8 cellular contexts compared by ENCODE assay signal in the genomic region with DNA sequence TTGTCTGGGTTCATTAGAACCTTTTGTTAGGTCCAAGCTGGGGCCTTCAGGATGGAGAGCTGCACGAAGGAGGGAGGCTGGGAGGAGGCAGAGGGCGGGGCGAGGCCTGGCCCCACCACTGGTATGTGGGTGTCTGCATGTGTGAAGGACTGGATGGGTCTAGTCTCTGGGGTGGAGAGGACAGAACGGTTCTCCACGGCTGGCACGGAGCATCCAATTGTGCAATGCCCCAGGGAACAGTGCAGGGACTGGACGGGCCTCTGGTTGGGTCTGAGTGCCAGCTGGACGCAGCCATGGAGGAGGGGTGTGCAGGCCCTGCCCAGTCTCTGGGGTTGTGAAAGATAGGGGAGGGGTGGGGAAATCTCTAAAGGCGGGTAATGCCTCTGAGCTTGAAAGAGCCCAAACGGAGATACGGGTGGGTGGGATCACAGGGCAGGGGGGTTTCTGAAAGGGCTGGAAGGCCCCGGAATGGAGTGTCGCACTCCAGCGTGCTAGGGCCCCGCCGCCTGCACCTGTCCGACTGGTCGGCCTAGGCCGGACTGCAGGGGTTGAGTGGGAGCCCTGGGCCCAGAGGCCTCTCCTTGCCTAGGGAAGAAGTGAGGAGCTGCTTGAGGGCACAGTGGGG. TPM values are rescaled to one million over a fixed set of nuclear protein-coding genes. Genes with fewer than 3 reads are reported as not detected.
DNase-seq lines count a peak whose midpoint lies in the region; ATAC-seq and TF ChIP-seq lines count a peak whose summit lies in the region.

No MANE protein-coding gene starts in this region.

- ATAC-seq in WTC11 = no peak
- ATAC-seq in naive thymus-derived CD4-positive, alpha-beta T cell = no peak
- ATAC-seq in GM21360 (IDR thresholded peaks at IDR 0.05; ENCODE audit: unreplicated experiment) = no peak
- ATAC-seq in T-cell (replicated peaks in 1 of 4) = no peak

- H3K4me3 Mint-ChIP-seq in Calu3 (ENCODE audit: low read depth, unreplicated experiment) (peak overlapping the region; percentile 97), WTC11 (peak overlapping the region; percentile 89), T-cell (peak overlapping the region in 1 of 3 donors; percentile 36)
- peak overlapping the region in 3 of 10 donors; percentile 3 to 84 (median 25) for H3K4me3 Mint-ChIP-seq in naive thymus-derived CD4-positive, alpha-beta T cell

- POLR2A ChIA-PET in WTC11 (lab: Charles Lee) (interaction anchor here (0.9 to 1.3 kb wide), 3 partner anchors 12 to 88 kb away, joined by 3 to 4 read pairs (median 4); partner anchors contain the start of genes GLYR1 and UBN1), T-cell (lab: Charles Lee) (no interaction called here)
- POLR2A ChIA-PET in naive thymus-derived CD4-positive, alpha-beta T cell (lab: Charles Lee) = no interaction called here

- H3K36me3 Mint-ChIP-seq in Calu3 (ENCODE audit: insufficient read depth, unreplicated experiment) = peaks cover 43% of the 10 kb centered on the region
- no peaks in the 10 kb centered on the region for H3K36me3 Mint-ChIP-seq in WTC11
- no peaks in the 10 kb centered on the region for H3K36me3 Mint-ChIP-seq in naive thymus-derived CD4-positive, alpha-beta T cell
- H3K36me3 Mint-ChIP-seq in T-cell = no peaks in the 10 kb centered on the region

- BruUV-seq in Calu3 (replicated peaks; lab: Mats Ljungman, UMichigan) = no TSS peak

- intact Hi-C loops in Calu3 (cut with micrococcal nuclease; ENCODE audit: unreplicated experiment) = loop anchor here (5.0 kb wide), 1 partner anchor 53 kb away; no protein-coding TSS in a partner anchor
- intact Hi-C loops in naive thymus-derived CD4-positive, alpha-beta T cell (cut with micrococcal nuclease) = no loop called here

- H3K9ac ChIP-seq in rectal smooth muscle tissue (ENCODE audit: low read length) = no peak overlapping the region

- H3K4me1 Mint-ChIP-seq in Calu3 (ENCODE audit: low read depth, unreplicated experiment) (peaks cover 16% of the 10 kb centered on the region), WTC11 (peaks cover 7% of the 10 kb centered on the region), T-cell (peaks cover 4 to 13% (median 4%) of the 10 kb centered on the region in 3 donors)
- peaks cover 4 to 10% (median 6%) of the 10 kb centered on the region in 7 donors for H3K4me1 Mint-ChIP-seq in naive thymus-derived CD4-positive, alpha-beta T cell

- DNase-seq in Calu3 = peak; percentile 49
- DNase-seq in WTC11 (ENCODE audit: low spot score) = no peak
- peak; percentile 63 for DNase-seq in hepatic stellate cell (ENCODE audit: low spot score)
- DNase-seq in naive thymus-derived CD4-positive, alpha-beta T cell = no peak
- DNase-seq in central memory CD4-positive, alpha-beta T cell = no peak
- DNase-seq in T-cell = no peak

- peak overlapping the region; percentile 79 for H3K4me3 ChIP-seq in rectal smooth muscle tissue (ENCODE audit: low read length)
- no peak overlapping the region for H3K4me3 ChIP-seq in naive thymus-derived CD4-positive, alpha-beta T cell (ENCODE audit: low read length)

- no peaks in the 10 kb centered on the region for H3K27me3 Mint-ChIP-seq in Calu3 (ENCODE audit: unreplicated experiment)
- peaks cover 6% of the 10 kb centered on the region for H3K27me3 Mint-ChIP-seq in WTC11 (ENCODE audit: low read depth)
- H3K27me3 Mint-ChIP-seq in naive thymus-derived CD4-positive, alpha-beta T cell = peaks cover 24 to 41% (median 36%) of the 10 kb centered on the region in 5 donors
- H3K27me3 Mint-ChIP-seq in T-cell = peaks cover 36 to 54% of the 10 kb centered on the region in 2 donors

- H3K27me3 ChIP-seq in rectal smooth muscle tissue (ENCODE audit: control insufficient read depth, insufficient read depth, low read length) = no peaks in the 10 kb centered on the region
- peaks cover 0 to 8% of the 10 kb centered on the region in 2 donors for H3K27me3 ChIP-seq in naive thymus-derived CD4-positive, alpha-beta T cell (ENCODE audit: control insufficient read depth in 2 of 2, insufficient read depth in 2 of 2, low read length in 2 of 2)

- H3K36me3 ChIP-seq in rectal smooth muscle tissue (ENCODE audit: control insufficient read depth, insufficient read depth, low read length) = no peaks in the 10 kb centered on the region
- no peaks in the 10 kb centered on the region for H3K36me3 ChIP-seq in naive thymus-derived CD4-positive, alpha-beta T cell (ENCODE audit: control insufficient read depth in 2 of 3, insufficient read depth in 3 of 3, low read length in 3 of 3)

- CTCF ChIA-PET in Calu3 (lab: Charles Lee) = interaction anchor here (0.6 to 1.5 kb wide), 8 partner anchors 10 to 89 kb away, joined by 3 to 9 read pairs (median 3); partner anchors contain the start of gene SEC14L5
- CTCF ChIA-PET in WTC11 (lab: Charles Lee) = interaction anchor here (1.1 to 2.9 kb wide), 13 partner anchors 9 to 201 kb away, joined by 3 to 22 read pairs (median 6); partner anchors contain the start of genes DNAAF8 and SEC14L5
- CTCF ChIA-PET in naive thymus-derived CD4-positive, alpha-beta T cell (lab: Charles Lee) = no interaction called here
- CTCF ChIA-PET in T-cell (lab: Charles Lee) = interaction anchor here in 1 of 2 donors (0.6 kb wide), 1 partner anchor 16 kb away, joined by 5 read pairs; no protein-coding TSS in a partner anchor

- TF ChIP-seq CTCF in Calu3 (IDR thresholded peaks at IDR 0.05; ENCODE audit: unreplicated experiment) (no peak), WTC11 (IDR thresholded peaks at IDR 0.05) (no peak)

- H3K9me3 Mint-ChIP-seq in Calu3 (ENCODE audit: low read depth, unreplicated experiment) (no peaks in the 10 kb centered on the region), WTC11 (no peaks in the 10 kb centered on the region), T-cell (no peaks in the 10 kb centered on the region)
- H3K9me3 Mint-ChIP-seq in naive thymus-derived CD4-positive, alpha-beta T cell = no peaks in the 10 kb centered on the region

- no peaks in the 10 kb centered on the region for H3K4me1 ChIP-seq in rectal smooth muscle tissue (ENCODE audit: control insufficient read depth, insufficient read depth, low read length)
- no peaks in the 10 kb centered on the region for H3K4me1 ChIP-seq in naive thymus-derived CD4-positive, alpha-beta T cell (ENCODE audit: control insufficient read depth in 2 of 2, insufficient read depth in 2 of 2, low read length in 2 of 2)

- H3K27ac Mint-ChIP-seq in Calu3 (ENCODE audit: unreplicated experiment) (no peak overlapping the region), WTC11 (peak overlapping the region; percentile 36; the same call in 1 of the 2 replicates), T-cell (no peak overlapping the region)
- no peak overlapping the region for H3K27ac Mint-ChIP-seq in naive thymus-derived CD4-positive, alpha-beta T cell

- no peak overlapping the region for H3K27ac ChIP-seq in rectal smooth muscle tissue (ENCODE audit: low read depth, low read length)
- no peak overlapping the region for H3K27ac ChIP-seq in naive thymus-derived CD4-positive, alpha-beta T cell (ENCODE audit: low read depth, low read length)

- no peaks in the 10 kb centered on the region for H3K9me3 ChIP-seq in naive thymus-derived CD4-positive, alpha-beta T cell (ENCODE audit: control insufficient read depth in 2 of 3, low read length in 3 of 3)

TF ChIP-seq in WTC11, 78 proteins besides CTCF, POLR2A, EP300 and RAD21 (continues in another document):
- no peak for TF ChIP-seq USF2 (CRISPR knock-in tag; IDR thresholded peaks at IDR 0.05)
- TF ChIP-seq, protein P1, sequence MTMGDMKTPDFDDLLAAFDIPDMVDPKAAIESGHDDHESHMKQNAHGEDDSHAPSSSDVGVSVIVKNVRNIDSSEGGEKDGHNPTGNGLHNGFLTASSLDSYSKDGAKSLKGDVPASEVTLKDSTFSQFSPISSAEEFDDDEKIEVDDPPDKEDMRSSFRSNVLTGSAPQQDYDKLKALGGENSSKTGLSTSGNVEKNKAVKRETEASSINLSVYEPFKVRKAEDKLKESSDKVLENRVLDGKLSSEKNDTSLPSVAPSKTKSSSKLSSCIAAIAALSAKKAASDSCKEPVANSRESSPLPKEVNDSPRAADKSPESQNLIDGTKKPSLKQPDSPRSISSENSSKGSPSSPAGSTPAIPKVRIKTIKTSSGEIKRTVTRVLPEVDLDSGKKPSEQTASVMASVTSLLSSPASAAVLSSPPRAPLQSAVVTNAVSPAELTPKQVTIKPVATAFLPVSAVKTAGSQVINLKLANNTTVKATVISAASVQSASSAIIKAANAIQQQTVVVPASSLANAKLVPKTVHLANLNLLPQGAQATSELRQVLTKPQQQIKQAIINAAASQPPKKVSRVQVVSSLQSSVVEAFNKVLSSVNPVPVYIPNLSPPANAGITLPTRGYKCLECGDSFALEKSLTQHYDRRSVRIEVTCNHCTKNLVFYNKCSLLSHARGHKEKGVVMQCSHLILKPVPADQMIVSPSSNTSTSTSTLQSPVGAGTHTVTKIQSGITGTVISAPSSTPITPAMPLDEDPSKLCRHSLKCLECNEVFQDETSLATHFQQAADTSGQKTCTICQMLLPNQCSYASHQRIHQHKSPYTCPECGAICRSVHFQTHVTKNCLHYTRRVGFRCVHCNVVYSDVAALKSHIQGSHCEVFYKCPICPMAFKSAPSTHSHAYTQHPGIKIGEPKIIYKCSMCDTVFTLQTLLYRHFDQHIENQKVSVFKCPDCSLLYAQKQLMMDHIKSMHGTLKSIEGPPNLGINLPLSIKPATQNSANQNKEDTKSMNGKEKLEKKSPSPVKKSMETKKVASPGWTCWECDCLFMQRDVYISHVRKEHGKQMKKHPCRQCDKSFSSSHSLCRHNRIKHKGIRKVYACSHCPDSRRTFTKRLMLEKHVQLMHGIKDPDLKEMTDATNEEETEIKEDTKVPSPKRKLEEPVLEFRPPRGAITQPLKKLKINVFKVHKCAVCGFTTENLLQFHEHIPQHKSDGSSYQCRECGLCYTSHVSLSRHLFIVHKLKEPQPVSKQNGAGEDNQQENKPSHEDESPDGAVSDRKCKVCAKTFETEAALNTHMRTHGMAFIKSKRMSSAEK (CRISPR knock-in tag; IDR thresholded peaks at IDR 0.05; ENCODE audit: borderline replicate concordance) = no peak

RNA-seq across cellular contexts. Expression of gene PPL, which starts 1.6 kb away (rescaled TPM):
- total RNA-seq in Calu3 (2022) (75.0 and 104 TPM in 2 replicates), WTC11 (2021) (28.5 to 29.6 TPM (median 28.7 TPM) in 3 replicates), T-cell (under 1 TPM in 3 of 5 donors, not detected in 2; 0.10 to 0.32 (median 0.12) TPM)
- total RNA-seq in naive thymus-derived CD4-positive, alpha-beta T cell = not detected
- under 1 TPM; 0.15 to 0.47 TPM for polyA plus RNA-seq in naive thymus-derived CD4-positive, alpha-beta T cell

RNA-seq across cellular contexts. Expression of gene SEC14L5, which starts 22.8 kb away (rescaled TPM):
- total RNA-seq in Calu3 (2022) (0.52 and 0.54 TPM in 2 replicates), WTC11 (2021) (2.1 to 2.4 TPM (median 2.3 TPM) in 3 replicates), T-cell (under 1 TPM in 1 of 5 donors, not detected in 4; 0.05 TPM)
- total RNA-seq in naive thymus-derived CD4-positive, alpha-beta T cell = 1 to 10 TPM in 1 of 5 experiments, under 1 TPM in 1, not detected in 3; 0.21 to 1.0 TPM
- polyA plus RNA-seq in naive thymus-derived CD4-positive, alpha-beta T cell = not detected

Comparison
In these comparisons a context has a peak if more than half of its experiments do, and no peak if none do; other contexts are left out.
1. DNase-seq: peak in Calu3 (single experiment) and hepatic stellate cell (single experiment); none in WTC11 (single experiment), naive thymus-derived CD4-positive, alpha-beta T cell (0 of 9), central memory CD4-positive, alpha-beta T cell (single experiment) and T-cell (0 of 34).
2. RNA of gene PPL, which starts 1.6 kb away (total RNA-seq): 75.0 to 104 TPM in Calu3 and 28.5 to 29.6 TPM in WTC11; 0.10 to 0.32 TPM in T-cell and not detected in naive thymus-derived CD4-positive, alpha-beta T cell; every median in the first group is over 10 times any median in the second.